ENCODE assay signal across 10 cellular contexts in genomic region chr11:12556788-12557384, GRCh38.
DNase-seq lines count a peak whose midpoint lies in the region; ATAC-seq and TF ChIP-seq lines count a peak whose summit lies in the region.
"Had no signal": no experiment of that assay in that cellular context is flagged by ENCODE, and none has a peak within 500 bp of the region (broad histone marks: within the 10 kb centered on the region; RNA-seq: fewer than 3 reads in every experiment).

No MANE protein-coding gene starts in this region.

- peak overlapping the region; percentile 73 for H3K27ac ChIP-seq in muscle layer of duodenum (ENCODE audit: low read length)

- no peaks in the 10 kb centered on the region for H3K27me3 ChIP-seq in muscle layer of duodenum (ENCODE audit: low read depth, low read length)

- H3K4me1 ChIP-seq in muscle layer of duodenum (ENCODE audit: control insufficient read depth in 1 of 2, insufficient read depth in 2 of 2, low read length in 2 of 2) = peaks cover 13 to 15% of the 10 kb centered on the region in 2 donors

- H3K9me3 ChIP-seq in muscle layer of duodenum (ENCODE audit: control insufficient read depth in 1 of 2, low read length in 2 of 2) = no peaks in the 10 kb centered on the region

- H3K4me3 ChIP-seq in AG10803 (ENCODE audit: low read length) (no peak overlapping the region), fibroblast of the aortic adventitia (ENCODE audit: low read depth, low read length) (no peak overlapping the region), muscle layer of duodenum (ENCODE audit: low read depth in 1 of 2, low read length in 2 of 2) (peak overlapping the region in 1 of 2 donors; percentile 13)

- no peak for ATAC-seq in GM18907 (IDR thresholded peaks at IDR 0.05; ENCODE audit: unreplicated experiment)
- no peak for ATAC-seq in HG02678 (IDR thresholded peaks at IDR 0.05; ENCODE audit: unreplicated experiment)

- DNase-seq in AG10803 (ENCODE audit: low read depth) (peak; percentile 99), RPMI7951 (ENCODE audit: low read depth) (peak; percentile 95), fibroblast of the aortic adventitia (ENCODE audit: low read depth) (peak; percentile 99), NCI-H774 (lab: John Stamatoyannopoulos, UW) (no peak), midbrain (lab: John Stamatoyannopoulos, UW) (no peak)
- DNase-seq: activated CD4-positive, CD25-positive, alpha-beta regulatory T cell; DND-41 had no signal

- TF ChIP-seq CTCF in AG10803 (conservative IDR thresholded peaks at IDR 0.05; ENCODE audit: low read length) (no peak), fibroblast of the aortic adventitia (IDR thresholded peaks at IDR 0.05; ENCODE audit: insufficient read depth, low read length) (no peak)

- no peaks in the 10 kb centered on the region for H3K36me3 ChIP-seq in muscle layer of duodenum (ENCODE audit: control insufficient read depth in 1 of 2, insufficient read depth in 2 of 2, low read length in 2 of 2)

Comparison
In these comparisons a context has a peak if more than half of its experiments do, and no peak if none do; other contexts are left out.
1. DNase-seq: peak in AG10803 (single experiment), RPMI7951 (single experiment) and fibroblast of the aortic adventitia (single experiment); none in NCI-H774 (single experiment) and midbrain (single experiment).